15 cellular contexts compared by ENCODE assay signal in the genomic region with DNA sequence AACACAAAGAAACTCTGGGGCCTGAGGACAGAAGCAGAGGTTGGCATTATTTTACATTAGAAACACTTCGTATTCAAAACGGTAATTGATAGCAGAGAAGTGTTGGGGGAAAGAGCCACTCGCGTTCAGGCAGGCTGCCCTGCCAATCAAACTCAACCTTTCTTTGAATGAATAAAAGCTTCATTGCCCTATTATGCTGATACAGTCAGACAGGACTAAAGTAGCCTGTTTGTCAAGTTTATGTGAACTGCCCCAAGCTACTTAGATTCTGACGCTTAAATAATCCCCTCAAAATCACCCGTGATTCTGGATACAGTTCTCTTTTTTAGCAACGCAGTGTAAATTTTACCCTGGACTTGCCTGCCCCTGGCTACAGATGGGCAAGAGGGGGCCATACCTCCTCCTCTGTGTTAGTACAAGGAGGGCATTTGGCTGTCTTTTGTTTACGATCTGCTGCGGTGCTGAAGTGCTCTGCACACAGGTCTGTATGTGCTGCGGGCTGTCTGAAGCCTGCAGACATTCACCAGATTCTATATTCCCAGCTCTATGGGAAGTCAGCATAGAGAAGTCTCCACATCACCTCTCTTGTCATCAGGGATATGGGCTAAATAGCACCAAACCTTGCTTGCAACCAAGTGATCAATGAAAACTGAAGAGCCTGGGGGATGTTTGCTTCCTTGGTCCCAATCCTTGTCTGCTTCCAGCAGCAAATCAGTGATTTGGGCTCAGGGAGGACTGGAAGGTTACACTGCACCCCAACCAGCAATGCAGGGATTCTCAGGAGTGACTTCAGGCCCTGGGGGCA.
DNase-seq lines count a peak whose midpoint lies in the region; ATAC-seq and TF ChIP-seq lines count a peak whose summit lies in the region.
"Had no signal": no experiment of that assay in that cellular context is flagged by ENCODE, and none has a peak within 500 bp of the region (broad histone marks: within the 10 kb centered on the region; RNA-seq: fewer than 3 reads in every experiment).

No MANE protein-coding gene starts in this region.

- H3K4me3 Mint-ChIP-seq in natural killer cell treated with Interleukin-12 subunit alpha and Interleukin-12 subunit beta and Interleukin-15 and Interleukin-18, amount 100 ng/mL, for 72 hours = peak overlapping the region; percentile 35
- no peak overlapping the region for H3K4me3 Mint-ChIP-seq in natural killer cell
- no peak overlapping the region for H3K4me3 Mint-ChIP-seq in effector memory CD8-positive, alpha-beta T cell

- DNase-seq in natural killer cell treated with Interleukin-12 subunit alpha and Interleukin-12 subunit beta and Interleukin-15 and Interleukin-18, amount 100 ng/mL, for 72 hours (ENCODE audit: low spot score) = no peak
- DNase-seq in natural killer cell (no peak), NCI-H526 (lab: John Stamatoyannopoulos, UW) (peak; percentile 74 to 85), foreskin melanocyte (peak; percentile 61), 8988T (no peak), coronary artery (ENCODE audit: low spot score) (no peak), mesendoderm (no peak)
- DNase-seq in effector memory CD8-positive, alpha-beta T cell = no peak
- DNase-seq: BE2C, HCEC 1CT, mucosa of descending colon, NCI-H2227 treated with DMSO at 0.1 percent for 48 hours, SHP77 treated with DMSO at 0.1 percent for 48 hours had no signal

- no peaks in the 10 kb centered on the region for H3K79me2 ChIP-seq in mesendoderm (ENCODE audit: control insufficient read depth, insufficient read depth, low read length)

- H2AK5ac ChIP-seq in mesendoderm (ENCODE audit: low read length) = no peak overlapping the region

- TF ChIP-seq CTCF in natural killer cell (IDR thresholded peaks at IDR 0.05) (no peak), coronary artery (IDR thresholded peaks at IDR 0.05) (no peak)

- no peak overlapping the region for H3K56ac ChIP-seq in mesendoderm (ENCODE audit: low read length)

- no peaks in the 10 kb centered on the region for H3K36me3 ChIP-seq in mesendoderm (ENCODE audit: control insufficient read depth, insufficient read depth, low read length)
- H3K36me3 ChIP-seq: BE2C, WERI-Rb-1 had no signal

- no peak overlapping the region for H3K4ac ChIP-seq in mesendoderm (ENCODE audit: low read depth, low read length)

- no peaks in the 10 kb centered on the region for H3K9me3 Mint-ChIP-seq in natural killer cell treated with Interleukin-12 subunit alpha and Interleukin-12 subunit beta and Interleukin-15 and Interleukin-18, amount 100 ng/mL, for 72 hours
- H3K9me3 Mint-ChIP-seq in natural killer cell = no peaks in the 10 kb centered on the region
- no peaks in the 10 kb centered on the region for H3K9me3 Mint-ChIP-seq in effector memory CD8-positive, alpha-beta T cell

- no peak overlapping the region for H3K9ac ChIP-seq in mesendoderm (ENCODE audit: low read length)

- H3K27ac ChIP-seq in coronary artery (no peak overlapping the region), mesendoderm (ENCODE audit: low read depth, low read length) (no peak overlapping the region)
- H3K27ac ChIP-seq: WERI-Rb-1 had no signal

- H3K4me1 Mint-ChIP-seq in natural killer cell treated with Interleukin-12 subunit alpha and Interleukin-12 subunit beta and Interleukin-15 and Interleukin-18, amount 100 ng/mL, for 72 hours (ENCODE audit: low read depth in 2 of 2) = peaks cover 0 to 8% of the 10 kb centered on the region in 2 donors
- H3K4me1 Mint-ChIP-seq in natural killer cell = no peaks in the 10 kb centered on the region
- H3K4me1 Mint-ChIP-seq in effector memory CD8-positive, alpha-beta T cell (ENCODE audit: low read depth in 2 of 2) = peaks cover 0 to under 1% of the 10 kb centered on the region in 2 donors

- no peaks in the 10 kb centered on the region for H3K79me1 ChIP-seq in mesendoderm (ENCODE audit: low read length)

- H3K27me3 ChIP-seq in mesendoderm (ENCODE audit: insufficient read depth, low read length, poor library complexity) = no peaks in the 10 kb centered on the region
- H3K27me3 ChIP-seq: BE2C had no signal

- ATAC-seq in natural killer cell treated with Interleukin-12 subunit alpha and Interleukin-12 subunit beta and Interleukin-15 and Interleukin-18, amount 100 ng/mL, for 72 hours = peak in 1 of 2 donors; percentile 29
- no peak for ATAC-seq in natural killer cell
- no peak for ATAC-seq in effector memory CD8-positive, alpha-beta T cell (replicated peaks)
- ATAC-seq: mucosa of descending colon, sciatic nerve had no signal

- peak overlapping the region in 1 of 2 donors; percentile 5 for H3K27ac Mint-ChIP-seq in natural killer cell treated with Interleukin-12 subunit alpha and Interleukin-12 subunit beta and Interleukin-15 and Interleukin-18, amount 100 ng/mL, for 72 hours
- H3K27ac Mint-ChIP-seq in natural killer cell = no peak overlapping the region
- no peak overlapping the region for H3K27ac Mint-ChIP-seq in effector memory CD8-positive, alpha-beta T cell

- H2BK15ac ChIP-seq in mesendoderm (replicated peaks; ENCODE audit: low read depth) = no peak overlapping the region

- no peak overlapping the region for H3K18ac ChIP-seq in mesendoderm (ENCODE audit: low read length)

- H3K23ac ChIP-seq in mesendoderm (ENCODE audit: low read length) = no peak overlapping the region

- no peak overlapping the region for H2BK5ac ChIP-seq in mesendoderm (ENCODE audit: low read length)

- H3K27me3 Mint-ChIP-seq in natural killer cell treated with Interleukin-12 subunit alpha and Interleukin-12 subunit beta and Interleukin-15 and Interleukin-18, amount 100 ng/mL, for 72 hours = peaks cover 15 to 28% of the 10 kb centered on the region in 2 donors
- H3K27me3 Mint-ChIP-seq in natural killer cell (ENCODE audit: low read depth in 2 of 2) = peaks cover 0 to 10% of the 10 kb centered on the region in 2 donors
- peaks cover 27 to 54% of the 10 kb centered on the region in 2 donors for H3K27me3 Mint-ChIP-seq in effector memory CD8-positive, alpha-beta T cell

- no peak overlapping the region for H4K5ac ChIP-seq in mesendoderm (ENCODE audit: low read length)

- intact Hi-C loops in natural killer cell (cut with micrococcal nuclease) = no loop called here

- no peaks in the 10 kb centered on the region for H3K4me1 ChIP-seq in mesendoderm (ENCODE audit: control insufficient read depth, low read depth, low read length)
- H3K4me1 ChIP-seq: BE2C had no signal

- no peak overlapping the region for H2BK120ac ChIP-seq in mesendoderm (ENCODE audit: low read depth, low read length)

- H3K4me3 ChIP-seq in coronary artery (no peak overlapping the region), mesendoderm (ENCODE audit: low read length) (no peak overlapping the region)
- H3K4me3 ChIP-seq: mucosa of descending colon had no signal

- WGBS in mesendoderm (ENCODE audit: extremely low coverage, insufficient coverage, low lambda C conversion rate) = no CpG with 5 or more reads among the region's 10 CpGs

- no peaks in the 10 kb centered on the region for H3K36me3 Mint-ChIP-seq in natural killer cell treated with Interleukin-12 subunit alpha and Interleukin-12 subunit beta and Interleukin-15 and Interleukin-18, amount 100 ng/mL, for 72 hours
- no peaks in the 10 kb centered on the region for H3K36me3 Mint-ChIP-seq in natural killer cell
- H3K36me3 Mint-ChIP-seq in effector memory CD8-positive, alpha-beta T cell (ENCODE audit: insufficient read depth) = no peaks in the 10 kb centered on the region

- H4K8ac ChIP-seq in mesendoderm (ENCODE audit: low read depth, low read length) = no peak overlapping the region

- no peak overlapping the region for H3K4me2 ChIP-seq in mesendoderm (ENCODE audit: low read length)

Comparison
In these comparisons a context has a peak if more than half of its experiments do, and no peak if none do; other contexts are left out.
1. DNase-seq: peak in NCI-H526 (2 of 2) and foreskin melanocyte (single experiment); none in natural killer cell treated with Interleukin-12 subunit alpha and Interleukin-12 subunit beta and Interleukin-15 and Interleukin-18, amount 100 ng/mL, for 72 hours (single experiment), natural killer cell (single experiment), 8988T (single experiment), coronary artery (single experiment), mesendoderm (single experiment) and effector memory CD8-positive, alpha-beta T cell (0 of 3).